15 cellular contexts compared by ENCODE assay signal in the genomic region with DNA sequence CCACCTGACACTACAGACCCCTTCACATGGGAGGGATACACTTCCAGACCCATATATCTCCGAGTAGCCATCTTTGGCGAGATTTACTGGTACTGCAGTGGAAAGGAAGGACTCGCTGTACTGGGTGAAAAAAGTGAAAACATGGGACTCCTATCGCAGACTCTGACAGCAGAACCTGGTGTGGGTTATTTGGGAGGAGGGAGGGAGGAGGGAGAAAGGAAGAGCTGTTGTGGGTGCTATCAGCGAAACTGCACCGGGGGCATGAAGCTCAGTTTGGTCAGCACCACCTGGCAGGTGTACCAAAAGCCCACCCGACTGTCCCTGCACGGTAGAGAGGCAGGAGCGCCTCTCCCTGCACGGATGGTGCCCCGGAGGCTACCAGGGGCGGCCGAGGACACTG. TPM values are rescaled to one million over a fixed set of nuclear protein-coding genes. Genes with fewer than 3 reads are reported as not detected.
DNase-seq lines count a peak whose midpoint lies in the region; ATAC-seq and TF ChIP-seq lines count a peak whose summit lies in the region.
"Had no signal": no experiment of that assay in that cellular context is flagged by ENCODE, and none has a peak within 500 bp of the region (broad histone marks: within the 10 kb centered on the region; RNA-seq: fewer than 3 reads in every experiment).

No MANE protein-coding gene starts in this region.

- H3K9me3 ChIP-seq in HUES64 (ENCODE audit: insufficient read depth, low read depth, low read length): no peaks in the 10 kb centered on the region
- H3K9me3 ChIP-seq: BE2C had no signal

- peak overlapping the region in 3 of 5 experiments; percentile 58 to 72 (median 71) for H3K27ac Mint-ChIP-seq in brain
- H3K27ac Mint-ChIP-seq in neural crest cell (ENCODE audit: unreplicated experiment): no peak overlapping the region
- H3K27ac Mint-ChIP-seq in stimulated activated naive B cell treated with anti-CD40 and anti-IgM and Interleukin-4, amounts not matched to agents 10 μg/mL and 1 μg/mL and 100 μg/mL, for 72 hours: peak overlapping the region; percentile 68
- H3K27ac Mint-ChIP-seq: CD4-positive, alpha-beta memory T cell had no signal

- H3K9me3 Mint-ChIP-seq in brain (peaks cover 0 to 2% (median 0%) of the 10 kb centered on the region in 5 experiments), neural crest cell (no peaks in the 10 kb centered on the region)
- no peaks in the 10 kb centered on the region for H3K9me3 Mint-ChIP-seq in stimulated activated naive B cell treated with anti-CD40 and anti-IgM and Interleukin-4, amounts not matched to agents 10 μg/mL and 1 μg/mL and 100 μg/mL, for 72 hours

- no peak overlapping the region for H3K9ac ChIP-seq in HUES64 (ENCODE audit: low read depth, low read length)

- TF ChIP-seq CTCF in brain (conservative IDR thresholded peaks at IDR 0.05): no peak
- no peak for TF ChIP-seq CTCF in neural crest cell (conservative IDR thresholded peaks at IDR 0.05)

- peaks cover 41% of the 10 kb centered on the region for H3K36me3 ChIP-seq in HUES64 (ENCODE audit: insufficient read depth, low read length)

- no peak overlapping the region for H3K4me3 ChIP-seq in HUES64 (ENCODE audit: low read length)

- no peaks in the 10 kb centered on the region for H3K4me1 ChIP-seq in HUES64 (ENCODE audit: insufficient read depth, low read length)

- peaks cover 11% of the 10 kb centered on the region for H3K27me3 ChIP-seq in HUES64 (ENCODE audit: insufficient read depth, low read length)

- no peak overlapping the region for H3K4me3 Mint-ChIP-seq in brain
- H3K4me3 Mint-ChIP-seq in neural crest cell: peak overlapping the region; percentile 24
- no peak overlapping the region for H3K4me3 Mint-ChIP-seq in stimulated activated naive B cell treated with anti-CD40 and anti-IgM and Interleukin-4, amounts not matched to agents 10 μg/mL and 1 μg/mL and 100 μg/mL, for 72 hours
- H3K4me3 Mint-ChIP-seq: CD4-positive, alpha-beta memory T cell had no signal

- no peak for ATAC-seq in stimulated activated naive B cell treated with anti-CD40 and anti-IgM and Interleukin-4, amounts not matched to agents 10 μg/mL and 1 μg/mL and 100 μg/mL, for 72 hours (replicated peaks)
- ATAC-seq in HG03442 (IDR thresholded peaks at IDR 0.05; ENCODE audit: unreplicated experiment): no peak

- no peaks in the 10 kb centered on the region for H3K4me1 Mint-ChIP-seq in brain
- H3K4me1 Mint-ChIP-seq in neural crest cell: peaks cover 3% of the 10 kb centered on the region
- H3K4me1 Mint-ChIP-seq in stimulated activated naive B cell treated with anti-CD40 and anti-IgM and Interleukin-4, amounts not matched to agents 10 μg/mL and 1 μg/mL and 100 μg/mL, for 72 hours: peaks cover 10 to 12% of the 10 kb centered on the region in 2 donors

- no peak for DNase-seq in neural crest cell (ENCODE audit: low read depth, low spot score)
- no peak for DNase-seq in stimulated activated naive B cell treated with anti-CD40 and anti-IgM and Interleukin-4, amounts not matched to agents 10 μg/mL and 1 μg/mL and 100 μg/mL, for 72 hours
- DNase-seq in cerebellar nuclear complex (lab: John Stamatoyannopoulos, UW): no peak
- no peak for DNase-seq in hepatic stellate cell (ENCODE audit: low spot score)
- DNase-seq: BE2C; CD4-positive, alpha-beta memory T cell; DMS79; HCEC 1CT had no signal

- WGBS in HUES64: 95% methylated on average over 13 of the region's 13 CpGs

- peaks cover 38% of the 10 kb centered on the region for H3K36me3 Mint-ChIP-seq in brain
- H3K36me3 Mint-ChIP-seq in neural crest cell (ENCODE audit: low read depth): peaks cover 21% of the 10 kb centered on the region
- peaks cover 24 to 38% of the 10 kb centered on the region in 2 donors for H3K36me3 Mint-ChIP-seq in stimulated activated naive B cell treated with anti-CD40 and anti-IgM and Interleukin-4, amounts not matched to agents 10 μg/mL and 1 μg/mL and 100 μg/mL, for 72 hours

- H3K27ac ChIP-seq in HUES64 (ENCODE audit: low read depth, low read length): 0 out of 2 replicates have a peak overlapping the region, but pooled peaks have one; percentile 25
- H3K27ac ChIP-seq: C4-2B had no signal

- H3K27me3 Mint-ChIP-seq in brain: no peaks in the 10 kb centered on the region
- H3K27me3 Mint-ChIP-seq in neural crest cell (ENCODE audit: low read depth): peaks cover 7% of the 10 kb centered on the region
- no peaks in the 10 kb centered on the region for H3K27me3 Mint-ChIP-seq in stimulated activated naive B cell treated with anti-CD40 and anti-IgM and Interleukin-4, amounts not matched to agents 10 μg/mL and 1 μg/mL and 100 μg/mL, for 72 hours
- H3K27me3 Mint-ChIP-seq: CD4-positive, alpha-beta memory T cell had no signal

RNA-seq across cellular contexts. Expression of gene HBQ1, which starts 5.0 kb away (rescaled TPM):
- polyA plus RNA-seq in HUES64 (2013, experiment 1 of 2): 0.45 TPM
- 0.95 TPM for polyA plus RNA-seq in HUES64 (2013, experiment 2 of 2)
- 2.1 TPM for polyA plus RNA-seq in brain (ENCODE audit: insufficient read depth, low read depth, low replicate concordance)
- 1.8 and 2.9 TPM in 2 replicates for total RNA-seq in neural crest cell
- total RNA-seq: CD4-positive, alpha-beta memory T cell; HT-29 had no signal
- polyA plus RNA-seq: AG04450; CD4-positive, alpha-beta memory T cell had no signal

RNA-seq across cellular contexts. Expression of gene HBA1, which starts 8.7 kb away (rescaled TPM):
- polyA plus RNA-seq in HUES64 (2013, experiment 1 of 2): 0.85 TPM
- not detected for polyA plus RNA-seq in HUES64 (2013, experiment 2 of 2)
- 289 TPM for polyA plus RNA-seq in brain (ENCODE audit: insufficient read depth, low read depth, low replicate concordance)
- not detected in 2 replicates for total RNA-seq in neural crest cell
- total RNA-seq: HT-29 had no signal
- polyA plus RNA-seq: AG04450; CD4-positive, alpha-beta memory T cell had no signal

RNA-seq across cellular contexts. Expression of gene HBA2, which starts 12.5 kb away (rescaled TPM):
- not detected for polyA plus RNA-seq in HUES64 (2013, experiment 1 of 2)
- 1.3 TPM for polyA plus RNA-seq in HUES64 (2013, experiment 2 of 2)
- polyA plus RNA-seq in brain (ENCODE audit: insufficient read depth, low read depth, low replicate concordance): 600 TPM
- total RNA-seq in neural crest cell: not detected in 2 replicates
- total RNA-seq: H1, HT-29 had no signal
- polyA plus RNA-seq: AG04450 had no signal

RNA-seq across cellular contexts. Expression of gene HBM, which starts 19.4 kb away (rescaled TPM):
- not detected for polyA plus RNA-seq in HUES64 (2013, experiment 1 of 2)
- polyA plus RNA-seq in HUES64 (2013, experiment 2 of 2): not detected
- polyA plus RNA-seq in brain (ENCODE audit: insufficient read depth, low read depth, low replicate concordance): not detected
- not detected in 2 replicates for total RNA-seq in neural crest cell
- total RNA-seq: CD4-positive, alpha-beta memory T cell; H1; HT-29 had no signal
- polyA plus RNA-seq: AG04450; CD4-positive, alpha-beta memory T cell had no signal

RNA-seq across cellular contexts. Expression of gene HBZ, which starts 32.8 kb away (rescaled TPM):
- not detected for polyA plus RNA-seq in HUES64 (2013, experiment 1 of 2)
- not detected for polyA plus RNA-seq in HUES64 (2013, experiment 2 of 2)
- not detected for polyA plus RNA-seq in brain (ENCODE audit: insufficient read depth, low read depth, low replicate concordance)
- total RNA-seq in neural crest cell: not detected in 2 replicates
- total RNA-seq: CD4-positive, alpha-beta memory T cell; H1; HT-29 had no signal
- polyA plus RNA-seq: AG04450; CD4-positive, alpha-beta memory T cell had no signal
